In genomic region chr1:17236779-17237601, GRCh38 we compare ENCODE assay signal across 8 cellular contexts.
DNase-seq lines count a peak whose midpoint lies in the region; ATAC-seq lines count a peak whose summit lies in the region.

No MANE protein-coding gene starts in this region.

- DNase-seq in ACHN (peak; percentile 92), GM19240 (ENCODE audit: insufficient read length, low spot score) (peak; percentile 94), NCI-H2227 treated with DMSO at 0.1 percent for 48 hours (lab: John Stamatoyannopoulos, UW) (peak; percentile 70), caudate nucleus (lab: John Stamatoyannopoulos, UW) (peak in 60 of 61 donors; percentile 6 to 86 (median 58)), kidney glomerular epithelial cell (lab: John Stamatoyannopoulos, UW) (peak; percentile 79)
- DNase-seq in stimulated activated CD4-positive, alpha-beta T cell treated with anti-CD3 and anti-CD28 coated beads, Interleukin-2, amount 100 ng/mL, for 4 hours (ENCODE audit: low read depth), result peak; percentile 77

- in situ Hi-C loops in ACHN (cut with HindIII; ENCODE audit: low pct_ligation_motif_present, low pct_unique_long_range_greater_than_20kb, low sequenced_read_pairs), result no loop called here

- peak; percentile 60 to 80 for ATAC-seq in activated CD4-positive, CD25-positive, alpha-beta regulatory T cell treated with anti-CD3 and anti-CD28 coated beads, Interleukin-2, amount 50 U/mL, for 24 hours
- no peak for ATAC-seq in HG03457 (IDR thresholded peaks at IDR 0.05; ENCODE audit: unreplicated experiment)

- no peak overlapping the region for H3K27ac ChIP-seq in caudate nucleus (ENCODE audit: low read depth, low read length)
